ENCODE assay signal across 9 cellular contexts in the genomic region with DNA sequence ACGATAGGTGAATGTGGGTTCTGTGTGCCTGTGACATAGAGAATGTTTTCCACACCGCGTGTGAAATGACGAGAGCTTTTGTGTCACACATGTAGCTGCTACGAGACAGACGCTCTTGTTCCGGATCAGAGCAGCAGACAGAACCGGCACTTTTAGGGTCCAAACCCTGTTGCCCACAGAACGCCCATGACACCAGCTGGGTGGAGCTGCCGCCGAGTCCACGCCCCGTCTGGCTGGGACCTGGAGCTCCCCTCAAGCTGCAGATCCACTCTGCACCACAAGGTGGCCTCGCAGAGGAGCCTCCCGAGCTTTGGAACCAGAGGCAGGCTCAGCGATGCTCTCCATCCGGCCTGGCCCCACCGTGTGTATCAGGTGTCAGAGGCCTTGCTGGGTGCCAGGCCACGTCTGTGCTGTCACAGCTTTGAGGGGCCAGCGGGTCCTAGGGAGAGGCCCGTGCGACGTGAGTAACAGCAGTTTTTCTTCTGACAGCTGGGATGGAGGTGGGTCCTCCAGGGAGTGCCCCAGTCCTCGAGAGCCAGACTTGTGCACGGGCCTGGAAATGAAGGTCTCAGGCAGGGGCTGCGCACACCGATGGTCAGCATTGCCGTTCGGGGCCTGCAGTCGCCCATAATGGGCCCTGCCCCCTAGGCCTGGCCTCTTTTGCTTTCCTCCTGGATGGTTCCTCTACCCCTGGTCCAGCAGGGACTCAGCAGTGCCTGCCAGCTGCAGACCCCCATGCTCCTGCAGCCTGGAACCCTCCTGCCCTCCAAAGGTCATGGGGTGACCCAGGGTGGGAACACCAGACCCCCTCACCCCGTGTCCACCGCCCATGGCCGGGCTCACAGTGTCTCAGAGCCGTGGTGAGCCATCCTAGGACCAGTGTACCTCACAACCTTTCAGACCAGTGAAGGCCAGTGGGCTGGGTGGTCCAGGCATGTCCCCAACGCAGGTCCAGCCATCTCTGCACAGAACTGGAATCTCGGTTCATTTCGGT.
DNase-seq lines count a peak whose midpoint lies in the region; ATAC-seq lines count a peak whose summit lies in the region.
"Had no signal": no experiment of that assay in that cellular context is flagged by ENCODE, and none has a peak within 500 bp of the region (broad histone marks: within the 10 kb centered on the region; RNA-seq: fewer than 3 reads in every experiment).

No MANE protein-coding gene starts in this region.

- H3K9me3 Mint-ChIP-seq in central memory CD8-positive, alpha-beta T cell, result no peaks in the 10 kb centered on the region
- H3K9me3 Mint-ChIP-seq: IgD-negative memory B cell had no signal

- H3K36me3 Mint-ChIP-seq in central memory CD8-positive, alpha-beta T cell (ENCODE audit: insufficient read depth), result no peaks in the 10 kb centered on the region
- H3K36me3 Mint-ChIP-seq: IgD-negative memory B cell had no signal

- peak; percentile 83 for ATAC-seq in GM18907 (IDR thresholded peaks at IDR 0.05; ENCODE audit: unreplicated experiment)
- ATAC-seq in HG03135 (IDR thresholded peaks at IDR 0.05; ENCODE audit: unreplicated experiment), result peak; percentile 85
- peak; percentile 93 for ATAC-seq in central memory CD8-positive, alpha-beta T cell (replicated peaks; ENCODE audit: extremely low read depth, poor library complexity, severe bottlenecking)

- peak; percentile 97 for DNase-seq in AG20443 (ENCODE audit: low spot score)
- DNase-seq in NCI-H226, result peak; percentile 72
- DNase-seq in activated CD4-positive, CD25-positive, alpha-beta regulatory T cell treated with anti-CD3 and anti-CD28 coated beads, Interleukin-2, amount 50 U/mL, for 72 hours, result peak; percentile 86
- peak; percentile 83 to 85 for DNase-seq in central memory CD8-positive, alpha-beta T cell (ENCODE audit: low spot score in 2 of 2)
- DNase-seq in kidney glomerular epithelial cell (lab: John Stamatoyannopoulos, UW), result peak; percentile 69
- peak; percentile 67 to 83 (median 79) for DNase-seq in stimulated activated CD4-positive, alpha-beta T cell treated with anti-CD3 and anti-CD28 coated beads, Interleukin-1b, Interleukin-23, amount 100 ng/mL, for 24 hours (ENCODE audit: low read depth in 4 of 4, low spot score in 1 of 4)

- H3K27ac Mint-ChIP-seq in central memory CD8-positive, alpha-beta T cell (ENCODE audit: low read depth), result peak overlapping the region; percentile 38
- H3K27ac Mint-ChIP-seq: IgD-negative memory B cell had no signal

- H3K4me1 Mint-ChIP-seq in central memory CD8-positive, alpha-beta T cell, result peaks cover 7% of the 10 kb centered on the region

- H3K4me3 Mint-ChIP-seq in central memory CD8-positive, alpha-beta T cell, result peak overlapping the region; percentile 50

- peaks cover 21% of the 10 kb centered on the region for H3K27me3 Mint-ChIP-seq in central memory CD8-positive, alpha-beta T cell

Comparison
In these comparisons a context has a peak if more than half of its experiments do, and no peak if none do; other contexts are left out.
1. Peak in every context shown above with its lines: DNase-seq and ATAC-seq.